ENCODE assay signal across 8 cellular contexts in the genomic region with DNA sequence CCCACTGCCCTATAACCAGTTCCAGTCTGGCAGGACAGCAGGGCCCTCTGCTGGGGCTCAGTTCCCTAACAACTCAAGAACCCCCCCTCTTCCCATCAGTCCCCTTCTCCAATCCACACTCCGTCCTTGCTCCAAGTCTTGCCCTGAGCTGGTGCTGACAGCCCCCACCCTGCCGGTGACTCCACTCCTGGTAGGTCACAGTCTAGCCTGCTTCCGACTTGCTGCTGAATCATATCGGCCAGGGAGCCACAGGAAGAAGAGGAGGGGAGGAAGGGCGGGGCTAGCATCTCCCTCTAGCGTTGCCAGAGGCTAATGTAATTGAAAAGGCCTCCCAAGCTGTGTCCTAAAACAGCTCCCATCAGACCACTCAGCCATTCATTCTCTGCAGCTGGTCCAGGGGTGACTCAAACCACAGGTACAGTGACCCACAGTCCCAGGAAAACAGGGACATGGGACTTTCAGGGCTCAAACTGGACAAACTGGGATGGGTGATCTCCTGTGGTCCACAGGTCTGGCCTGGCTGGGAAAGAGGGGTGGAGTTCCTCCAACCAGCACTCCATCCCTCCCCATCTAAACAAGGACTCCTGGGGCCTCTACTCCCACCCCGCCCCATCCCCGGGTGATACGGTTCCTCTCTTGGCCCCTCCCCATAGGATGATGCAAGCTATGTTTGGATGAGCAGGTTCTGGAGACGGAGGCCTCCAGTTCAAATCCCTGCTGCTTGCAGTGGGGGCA.
DNase-seq lines count a peak whose midpoint lies in the region; ATAC-seq and TF ChIP-seq lines count a peak whose summit lies in the region.

No MANE protein-coding gene starts in this region.

- H3K4me3 Mint-ChIP-seq in memory B cell, result peak overlapping the region; percentile 58
- H3K4me3 Mint-ChIP-seq in stimulated activated effector memory CD8-positive, alpha-beta T cell treated with anti-CD3 and anti-CD28 coated beads, Interleukin-12 subunit alpha, Interleukin-12 subunit beta, amount 100 ng/mL, for 72 hours, result peak overlapping the region; percentile 51

- no peak overlapping the region for H3K4me3 ChIP-seq in choroid plexus epithelial cell (ENCODE audit: low read depth, low read length)

- H3K36me3 Mint-ChIP-seq in memory B cell, result no peaks in the 10 kb centered on the region
- H3K36me3 Mint-ChIP-seq in stimulated activated effector memory CD8-positive, alpha-beta T cell treated with anti-CD3 and anti-CD28 coated beads, Interleukin-12 subunit alpha, Interleukin-12 subunit beta, amount 100 ng/mL, for 72 hours, result no peaks in the 10 kb centered on the region

- H3K27ac Mint-ChIP-seq in memory B cell, result peak overlapping the region; percentile 53
- H3K27ac Mint-ChIP-seq in stimulated activated effector memory CD8-positive, alpha-beta T cell treated with anti-CD3 and anti-CD28 coated beads, Interleukin-12 subunit alpha, Interleukin-12 subunit beta, amount 100 ng/mL, for 72 hours, result peak overlapping the region; percentile 75

- DNase-seq in CMK (ENCODE audit: low read depth) (peak; percentile 63), Kasumi-1 (lab: John Stamatoyannopoulos, UW) (peak; percentile 82 to 86), choroid plexus epithelial cell (ENCODE audit: low read depth) (peak; percentile 94), memory B cell (ENCODE audit: low spot score in 2 of 2) (no peak), D341Med (ENCODE audit: low spot score) (no peak)
- DNase-seq in stimulated activated effector memory CD8-positive, alpha-beta T cell treated with anti-CD3 and anti-CD28 coated beads, Interleukin-12 subunit alpha, Interleukin-12 subunit beta, amount 100 ng/mL, for 72 hours (ENCODE audit: low spot score in 2 of 2), result peak; percentile 40 to 83

- TF ChIP-seq CTCF in choroid plexus epithelial cell (conservative IDR thresholded peaks at IDR 0.05; ENCODE audit: low read depth, low read length), result peak; percentile 75

- H3K9me3 Mint-ChIP-seq in memory B cell, result no peaks in the 10 kb centered on the region
- no peaks in the 10 kb centered on the region for H3K9me3 Mint-ChIP-seq in stimulated activated effector memory CD8-positive, alpha-beta T cell treated with anti-CD3 and anti-CD28 coated beads, Interleukin-12 subunit alpha, Interleukin-12 subunit beta, amount 100 ng/mL, for 72 hours

- ATAC-seq in GM21515 (IDR thresholded peaks at IDR 0.05; ENCODE audit: unreplicated experiment) (peak; percentile 39), memory B cell (ENCODE audit: low read depth) (no peak)
- ATAC-seq in activated CD4-positive, CD25-positive, alpha-beta regulatory T cell treated with anti-CD3 and anti-CD28 coated beads, Interleukin-2, amount 50 U/mL, for 24 hours, result peak; percentile 91 to 94
- peak; percentile 90 for ATAC-seq in stimulated activated effector memory CD8-positive, alpha-beta T cell treated with anti-CD3 and anti-CD28 coated beads, Interleukin-12 subunit alpha, Interleukin-12 subunit beta, amount 100 ng/mL, for 72 hours

- H3K4me1 Mint-ChIP-seq in memory B cell, result peaks cover 20% of the 10 kb centered on the region
- peaks cover 20% of the 10 kb centered on the region for H3K4me1 Mint-ChIP-seq in stimulated activated effector memory CD8-positive, alpha-beta T cell treated with anti-CD3 and anti-CD28 coated beads, Interleukin-12 subunit alpha, Interleukin-12 subunit beta, amount 100 ng/mL, for 72 hours

- H3K27me3 Mint-ChIP-seq in memory B cell, result no peaks in the 10 kb centered on the region

Comparison
In these comparisons a context has a peak if more than half of its experiments do, and no peak if none do; other contexts are left out.
1. DNase-seq: peak in CMK (single experiment), Kasumi-1 (2 of 2), choroid plexus epithelial cell (single experiment) and stimulated activated effector memory CD8-positive, alpha-beta T cell treated with anti-CD3 and anti-CD28 coated beads, Interleukin-12 subunit alpha, Interleukin-12 subunit beta, amount 100 ng/mL, for 72 hours (2 of 2); none in memory B cell (0 of 2) and D341Med (single experiment).